In the genomic region with DNA sequence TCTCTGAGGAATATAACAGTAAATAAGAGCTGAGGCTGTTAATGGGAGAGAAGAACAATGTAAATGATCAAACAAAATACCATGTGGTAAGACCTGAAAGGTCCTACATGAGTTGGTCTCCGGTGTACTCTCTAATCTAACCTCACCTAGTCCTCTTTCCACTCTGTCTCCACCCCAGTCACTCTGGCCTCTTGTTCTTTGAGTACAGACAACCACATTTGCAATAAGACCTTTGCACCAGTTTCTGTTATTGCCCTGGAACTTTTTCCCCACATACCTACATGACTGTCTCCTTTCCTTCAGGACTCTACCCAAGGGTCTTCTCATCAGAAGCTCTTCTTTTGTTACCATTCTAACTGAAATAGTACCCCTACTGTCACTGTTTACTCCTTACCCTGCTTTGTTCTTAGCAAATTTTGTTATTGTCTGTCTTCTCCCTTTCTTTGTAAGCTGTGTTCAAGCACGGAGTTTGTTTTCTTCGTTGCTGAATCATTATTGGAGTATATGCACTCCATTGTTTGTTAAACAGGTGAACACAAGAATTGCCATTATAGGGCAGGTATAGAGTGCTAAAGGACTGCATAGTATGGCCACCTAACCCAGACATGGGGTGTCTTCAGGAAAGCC, we compare ENCODE assay signal across 1 cellular context.
TF ChIP-seq lines count a peak whose summit lies in the region.

No MANE protein-coding gene starts in this region.

TF ChIP-seq in HepG2, 621 proteins besides CTCF, POLR2A, EP300 and RAD21 (continued from another document):
- TF ChIP-seq ZBTB46 (CRISPR knock-in tag; IDR thresholded peaks at IDR 0.05; ENCODE audit: borderline replicate concordance) = no peak
- TF ChIP-seq ZNF747 (CRISPR knock-in tag; IDR thresholded peaks at IDR 0.05; ENCODE audit: borderline replicate concordance) = no peak
- TF ChIP-seq TCF7 (IDR thresholded peaks at IDR 0.05; ENCODE audit: low read depth) = peak; percentile 32; the same call in 1 of the 2 replicates
- no peak for TF ChIP-seq MZF1 (CRISPR knock-in tag; IDR thresholded peaks at IDR 0.05; ENCODE audit: borderline replicate concordance)
- TF ChIP-seq ZMYM4 (CRISPR knock-in tag; IDR thresholded peaks at IDR 0.05) = peak; percentile 77
- no peak for TF ChIP-seq SETDB1 (CRISPR knock-in tag; IDR thresholded peaks at IDR 0.05; ENCODE audit: borderline replicate concordance)
- no peak for TF ChIP-seq MED13 (CRISPR knock-in tag; IDR thresholded peaks at IDR 0.05)
- TF ChIP-seq CREB3 (CRISPR knock-in tag; IDR thresholded peaks at IDR 0.05) = no peak
- TF ChIP-seq ELF3 (CRISPR knock-in tag; IDR thresholded peaks at IDR 0.05) = peak; percentile 52
- TF ChIP-seq PCBP2 (optimal IDR thresholded peaks at IDR 0.05; ENCODE audit: low read depth, low read length, poor library complexity, severe bottlenecking) = no peak
- 0 out of 2 replicates have a peak, but pooled peaks have one; percentile 63 for TF ChIP-seq ZNF567 (CRISPR knock-in tag; IDR thresholded peaks at IDR 0.05; ENCODE audit: borderline replicate concordance)
- TF ChIP-seq NPAS2 (CRISPR knock-in tag; IDR thresholded peaks at IDR 0.05; ENCODE audit: borderline replicate concordance) = no peak
- TF ChIP-seq ZNF326 (CRISPR knock-in tag; IDR thresholded peaks at IDR 0.05; ENCODE audit: borderline replicate concordance) = no peak
- TF ChIP-seq EHMT2 (IDR thresholded peaks at IDR 0.05; ENCODE audit: borderline replicate concordance, low read depth, low read length) = no peak
- TF ChIP-seq TGIF2 (CRISPR knock-in tag; IDR thresholded peaks at IDR 0.05) = no peak
- TF ChIP-seq HNF1A (IDR thresholded peaks at IDR 0.05; ENCODE audit: low read depth) = peak; percentile 34; the same call in 1 of the 2 replicates
- peak; percentile 31; the same call in 1 of the 2 replicates for TF ChIP-seq HNF1A (CRISPR knock-in tag; IDR thresholded peaks at IDR 0.05; ENCODE audit: borderline replicate concordance)
- TF ChIP-seq, protein P1, sequence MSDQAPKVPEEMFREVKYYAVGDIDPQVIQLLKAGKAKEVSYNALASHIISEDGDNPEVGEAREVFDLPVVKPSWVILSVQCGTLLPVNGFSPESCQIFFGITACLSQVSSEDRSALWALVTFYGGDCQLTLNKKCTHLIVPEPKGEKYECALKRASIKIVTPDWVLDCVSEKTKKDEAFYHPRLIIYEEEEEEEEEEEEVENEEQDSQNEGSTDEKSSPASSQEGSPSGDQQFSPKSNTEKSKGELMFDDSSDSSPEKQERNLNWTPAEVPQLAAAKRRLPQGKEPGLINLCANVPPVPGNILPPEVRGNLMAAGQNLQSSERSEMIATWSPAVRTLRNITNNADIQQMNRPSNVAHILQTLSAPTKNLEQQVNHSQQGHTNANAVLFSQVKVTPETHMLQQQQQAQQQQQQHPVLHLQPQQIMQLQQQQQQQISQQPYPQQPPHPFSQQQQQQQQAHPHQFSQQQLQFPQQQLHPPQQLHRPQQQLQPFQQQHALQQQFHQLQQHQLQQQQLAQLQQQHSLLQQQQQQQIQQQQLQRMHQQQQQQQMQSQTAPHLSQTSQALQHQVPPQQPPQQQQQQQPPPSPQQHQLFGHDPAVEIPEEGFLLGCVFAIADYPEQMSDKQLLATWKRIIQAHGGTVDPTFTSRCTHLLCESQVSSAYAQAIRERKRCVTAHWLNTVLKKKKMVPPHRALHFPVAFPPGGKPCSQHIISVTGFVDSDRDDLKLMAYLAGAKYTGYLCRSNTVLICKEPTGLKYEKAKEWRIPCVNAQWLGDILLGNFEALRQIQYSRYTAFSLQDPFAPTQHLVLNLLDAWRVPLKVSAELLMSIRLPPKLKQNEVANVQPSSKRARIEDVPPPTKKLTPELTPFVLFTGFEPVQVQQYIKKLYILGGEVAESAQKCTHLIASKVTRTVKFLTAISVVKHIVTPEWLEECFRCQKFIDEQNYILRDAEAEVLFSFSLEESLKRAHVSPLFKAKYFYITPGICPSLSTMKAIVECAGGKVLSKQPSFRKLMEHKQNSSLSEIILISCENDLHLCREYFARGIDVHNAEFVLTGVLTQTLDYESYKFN (CRISPR knock-in tag; conservative IDR thresholded peaks at IDR 0.05) = peak; percentile 89
- TF ChIP-seq RBAK (CRISPR knock-in tag; IDR thresholded peaks at IDR 0.05) = no peak
- TF ChIP-seq CEBPB (IDR thresholded peaks at IDR 0.05; ENCODE audit: borderline replicate concordance, low read depth, low read length) = peak; percentile 81
